ENCODE assay signal across 19 cellular contexts in the genomic region with DNA sequence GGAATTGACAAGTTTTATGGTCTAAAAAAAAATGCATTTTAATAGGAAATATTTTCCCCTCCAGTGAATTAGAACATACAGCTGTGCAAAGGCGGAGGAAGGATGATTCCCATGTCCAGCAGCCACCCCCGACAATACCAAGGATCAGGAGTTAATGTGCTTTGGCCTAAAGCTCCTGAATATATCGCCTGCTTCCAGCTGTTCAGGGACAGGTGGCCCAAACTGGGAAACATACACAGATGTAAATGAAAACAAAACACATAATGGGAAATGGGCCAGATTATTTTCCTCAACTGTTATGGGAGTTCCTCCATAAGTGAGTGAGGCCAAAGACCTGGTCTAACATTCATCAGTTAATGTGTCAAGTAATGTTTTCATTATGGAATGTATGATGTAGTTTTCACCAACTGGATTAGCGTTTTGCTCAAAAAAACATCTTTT. TPM values are rescaled to one million over a fixed set of nuclear protein-coding genes. Genes with fewer than 3 reads are reported as not detected.
DNase-seq lines count a peak whose midpoint lies in the region; ATAC-seq and TF ChIP-seq lines count a peak whose summit lies in the region.
"Had no signal": no experiment of that assay in that cellular context is flagged by ENCODE, and none has a peak within 500 bp of the region (broad histone marks: within the 10 kb centered on the region; RNA-seq: fewer than 3 reads in every experiment).

No MANE protein-coding gene starts in this region.

- H3K4me3 ChIP-seq in fibroblast of villous mesenchyme (ENCODE audit: low read depth, low read length): no peak overlapping the region
- H3K4me3 ChIP-seq: GM12878, K562, Peyer's patch had no signal

- H3K4me1 Mint-ChIP-seq in nephron: peaks cover 52% of the 10 kb centered on the region
- H3K4me1 Mint-ChIP-seq: B cell had no signal

- H3K27me3 Mint-ChIP-seq in nephron (ENCODE audit: low read depth): no peaks in the 10 kb centered on the region

- no peaks in the 10 kb centered on the region for H3K36me3 Mint-ChIP-seq in nephron (ENCODE audit: low read depth)

- intact Hi-C loops in left ventricle myocardium superior (cut with micrococcal nuclease): loop anchor here (10.0 kb wide), 1 partner anchor 87 kb away; no protein-coding TSS in a partner anchor
- intact Hi-C loops in Right ventricle myocardium inferior (cut with DNase I): no loop called here

- no peak for DNase-seq in left ventricle myocardium superior
- DNase-seq in Right ventricle myocardium inferior (ENCODE audit: missing footprints): no peak
- DNase-seq in fibroblast of villous mesenchyme (ENCODE audit: low read depth): peak; percentile 62
- DNase-seq in NCI-H2171 (lab: John Stamatoyannopoulos, UW): no peak
- DNase-seq: Caco-2; DMS53; EL; NCI-H187 treated with DMSO at 0.1 percent for 48 hours; NCI-H345; NCI-H524 treated with DMSO at 0.1 percent for 48 hours; NK-92 treated with Interleukin-12 subunit alpha and Interleukin-12 subunit beta, amount 100 ng/mL, for 24 hours; Peyer's patch had no signal

- ATAC-seq in left ventricle myocardium superior: peak; percentile 39
- no peak for ATAC-seq in Right ventricle myocardium inferior
- no peak for ATAC-seq in HG03571 (IDR thresholded peaks at IDR 0.05; ENCODE audit: unreplicated experiment)
- no peak for ATAC-seq in GM19452 (IDR thresholded peaks at IDR 0.05; ENCODE audit: unreplicated experiment)
- ATAC-seq: GM12878, K562, SK-N-SH treated with all-trans-retinoic acid at 6 μM for 48 hours had no signal

- no peaks in the 10 kb centered on the region for H3K9me3 Mint-ChIP-seq in nephron

- no peak for TF ChIP-seq CTCF in fibroblast of villous mesenchyme (IDR thresholded peaks at IDR 0.05; ENCODE audit: insufficient read depth, low read depth, low read length)
- TF ChIP-seq CTCF in nephron (IDR thresholded peaks at IDR 0.05; ENCODE audit: unreplicated experiment in 3 of 3): no peak

- H3K4me3 Mint-ChIP-seq in nephron: peak overlapping the region in 1 of 3 experiments; percentile 37
- H3K4me3 Mint-ChIP-seq: B cell had no signal

- H3K27ac Mint-ChIP-seq in nephron: peak overlapping the region; percentile 74 to 85 (median 81)
- H3K27ac Mint-ChIP-seq: B cell had no signal

RNA-seq across cellular contexts. Expression of a gene that starts 55.0 kb away (rescaled TPM):
- total RNA-seq in left ventricle myocardium superior (56.1 TPM), Right ventricle myocardium inferior (83.2 TPM), fibroblast of villous mesenchyme (438 and 483 TPM in 2 replicates)
- total RNA-seq: B cell had no signal
